In the genomic region with DNA sequence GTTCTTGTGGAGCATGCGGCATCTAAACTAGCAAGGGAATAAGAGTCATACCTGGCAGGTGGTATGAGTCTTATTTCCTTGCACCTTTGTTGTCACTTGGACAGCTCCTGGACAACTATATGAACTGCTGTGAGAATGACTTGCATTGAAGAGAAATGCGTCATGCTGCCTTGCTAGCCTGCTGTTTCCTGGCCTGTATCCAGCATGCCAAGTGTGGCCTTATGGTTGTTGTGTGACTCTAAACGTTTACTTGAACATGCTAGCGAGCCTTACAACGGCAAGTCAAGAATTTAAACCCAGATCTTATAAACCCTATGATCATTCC, we compare ENCODE assay signal across 21 cellular contexts.
A peak's percentile ranks its signal among the peaks of the same experiment; 100 is the strongest.
DNase-seq lines count a peak whose midpoint lies in the region; ATAC-seq, FAIRE-seq and TF ChIP-seq lines count a peak whose summit lies in the region.
"Had no signal": no experiment of that assay in that cellular context is flagged by ENCODE, and none has a peak within 500 bp of the region (broad histone marks: within the 10 kb centered on the region; RNA-seq: fewer than 3 reads in every experiment).

No MANE protein-coding gene starts in this region.

- no peak for TF ChIP-seq RAD21 in HepG2 (CRISPR knock-in tag; IDR thresholded peaks at IDR 0.05)

- no peak for ATAC-seq in HepG2
- ATAC-seq: activated CD8-positive, alpha-beta memory T cell treated with anti-CD3 and anti-CD28 coated beads, Interleukin-2, amount 10 ng/mL, durations not matched to agents 7 days and 5 days; left lung; stimulated activated naive CD8-positive, alpha-beta T cell treated with anti-CD3 and anti-CD28 coated beads, Interleukin-15, Interleukin-2, amounts not matched to agents 100 U/mL and 50 U/mL, for 24 hours had no signal

- no TSS peak for BruUV-seq in HepG2 (replicated peaks; lab: Mats Ljungman, UMichigan)

- intact Hi-C loops in HepG2 (cut with micrococcal nuclease; ENCODE audit: unreplicated experiment) = no loop called here

- CTCF ChIA-PET in HepG2 (lab: Yijun Ruan, JAX; ENCODE audit: low intra/inter-chr PET ratio, low total read pairs) = no interaction called here
- CTCF ChIA-PET in activated naive CD4-positive, alpha-beta T cell treated with anti-CD3 and anti-CD28 coated beads, Interleukin-2, amount 10 ng/mL, durations not matched to agents 7 days and 5 days (lab: Charles Lee) = no interaction called here

- H3K27ac Mint-ChIP-seq in activated naive CD4-positive, alpha-beta T cell treated with anti-CD3 and anti-CD28 coated beads, Interleukin-2, amount 10 ng/mL, durations not matched to agents 7 days and 5 days = no peak overlapping the region
- H3K27ac Mint-ChIP-seq: activated CD8-positive, alpha-beta memory T cell treated with anti-CD3 and anti-CD28 coated beads, Interleukin-2, amount 10 ng/mL, durations not matched to agents 7 days and 5 days had no signal

- no peak overlapping the region for H3K27ac ChIP-seq in HepG2 (ENCODE audit: extremely low read length, insufficient read depth, low read length)
- H3K27ac ChIP-seq: colonic mucosa, epithelial cell of prostate, left lung, Peyer's patch, tibial nerve had no signal

- H3K27me3 Mint-ChIP-seq in activated naive CD4-positive, alpha-beta T cell treated with anti-CD3 and anti-CD28 coated beads, Interleukin-2, amount 10 ng/mL, durations not matched to agents 7 days and 5 days = no peaks in the 10 kb centered on the region
- H3K27me3 Mint-ChIP-seq: activated CD8-positive, alpha-beta memory T cell treated with anti-CD3 and anti-CD28 coated beads, Interleukin-2, amount 10 ng/mL, durations not matched to agents 7 days and 5 days had no signal

- no peak overlapping the region for H3K4me3 ChIP-seq in HepG2 (replicated peaks in 1 of 3; ENCODE audit: insufficient read depth in 1 of 3, low read depth in 2 of 3, low read length in 3 of 3)
- H3K4me3 ChIP-seq: colonic mucosa, left lung, Peyer's patch, tibial nerve had no signal

- H4K20me1 ChIP-seq in HepG2 (ENCODE audit: insufficient read depth, low read length) = no peaks in the 10 kb centered on the region

- H2AFZ ChIP-seq in HepG2 (ENCODE audit: low read length) = no peak overlapping the region

- no peaks in the 10 kb centered on the region for H3K27me3 ChIP-seq in HepG2 (ENCODE audit: control insufficient read depth in 1 of 2, insufficient read depth in 2 of 2, low read length in 2 of 2)
- H3K27me3 ChIP-seq: colonic mucosa, left lung, Peyer's patch, tibial nerve had no signal

- POLR2A ChIA-PET in HepG2 (lab: Yijun Ruan, JAX) = no interaction called here

- peaks cover 2 to 4% of the 10 kb centered on the region in 2 experiments; a peak in 1 of 5 replicates for H3K36me3 ChIP-seq in HepG2 (replicated peaks in 1 of 2; ENCODE audit: control insufficient read depth in 1 of 2, insufficient read depth in 2 of 2, low read length in 2 of 2)
- H3K36me3 ChIP-seq: colonic mucosa had no signal

- in situ Hi-C loops in HepG2 (cut with HindIII; ENCODE audit: extremely low pct_ligation_motif_present, low pct_unique_long_range_greater_than_20kb) = no loop called here

- H3K4me1 Mint-ChIP-seq in activated naive CD4-positive, alpha-beta T cell treated with anti-CD3 and anti-CD28 coated beads, Interleukin-2, amount 10 ng/mL, durations not matched to agents 7 days and 5 days = no peaks in the 10 kb centered on the region
- H3K4me1 Mint-ChIP-seq: activated CD8-positive, alpha-beta memory T cell treated with anti-CD3 and anti-CD28 coated beads, Interleukin-2, amount 10 ng/mL, durations not matched to agents 7 days and 5 days had no signal

- H3K9ac ChIP-seq in HepG2 (ENCODE audit: insufficient read depth, low read depth, low read length) = no peak overlapping the region

- H3K9me3 Mint-ChIP-seq in activated naive CD4-positive, alpha-beta T cell treated with anti-CD3 and anti-CD28 coated beads, Interleukin-2, amount 10 ng/mL, durations not matched to agents 7 days and 5 days = peaks cover 3% of the 10 kb centered on the region

- no peak overlapping the region for H3K4me2 ChIP-seq in HepG2 (ENCODE audit: low read depth, low read length)

- TF ChIP-seq POLR2A in HepG2 (IDR thresholded peaks at IDR 0.05; ENCODE audit: insufficient read depth in 1 of 2, low read depth in 2 of 2, low read length in 2 of 2) = no peak

- TF ChIP-seq EP300 in HepG2 (IDR thresholded peaks at IDR 0.05; ENCODE audit: low read depth in 2 of 2, low read length in 2 of 2) (no peak), HepG2 (CRISPR knock-in tag; IDR thresholded peaks at IDR 0.05; ENCODE audit: borderline replicate concordance) (no peak)

- no peak overlapping the region for H3K4me3 Mint-ChIP-seq in activated naive CD4-positive, alpha-beta T cell treated with anti-CD3 and anti-CD28 coated beads, Interleukin-2, amount 10 ng/mL, durations not matched to agents 7 days and 5 days
- H3K4me3 Mint-ChIP-seq: activated CD8-positive, alpha-beta memory T cell treated with anti-CD3 and anti-CD28 coated beads, Interleukin-2, amount 10 ng/mL, durations not matched to agents 7 days and 5 days had no signal

- TF ChIP-seq CTCF in HepG2 (CRISPR knock-in tag; IDR thresholded peaks at IDR 0.05) = no peak

- H3K4me1 ChIP-seq in HepG2 (ENCODE audit: insufficient read depth, low read length) = peaks cover 13% of the 10 kb centered on the region; the same call in 1 of the 2 replicates
- H3K4me1 ChIP-seq: colonic mucosa, left lung, Peyer's patch, tibial nerve had no signal

- peaks cover 14% of the 10 kb centered on the region for H3K36me3 Mint-ChIP-seq in activated naive CD4-positive, alpha-beta T cell treated with anti-CD3 and anti-CD28 coated beads, Interleukin-2, amount 10 ng/mL, durations not matched to agents 7 days and 5 days

- no peaks in the 10 kb centered on the region for H3K79me2 ChIP-seq in HepG2 (ENCODE audit: insufficient read depth, low read length)

- DNase-seq in NCI-H1092 (lab: John Stamatoyannopoulos, UW) (peak; percentile 0), NCI-H1092 treated with DMSO at 0.1 percent for 48 hours (lab: John Stamatoyannopoulos, UW) (no peak), NCI-H2171 (lab: John Stamatoyannopoulos, UW) (peak; percentile 77), brain pericyte (ENCODE audit: low read depth, low spot score) (peak; percentile 92), non-pigmented ciliary epithelial cell (ENCODE audit: low read depth) (peak; percentile 60), KG1 (lab: John Stamatoyannopoulos, UW) (no peak), HepG2 (ENCODE audit: low spot score) (no peak)
- DNase-seq in activated naive CD4-positive, alpha-beta T cell treated with anti-CD3 and anti-CD28 coated beads, Interleukin-2, amount 10 ng/mL, durations not matched to agents 7 days and 5 days = no peak
- DNase-seq: activated CD4-positive, alpha-beta T cell treated with anti-CD3 and anti-CD28 coated beads for 1 hour; activated CD8-positive, alpha-beta memory T cell treated with anti-CD3 and anti-CD28 coated beads, Interleukin-2, amount 10 ng/mL, durations not matched to agents 7 days and 5 days; colonic mucosa; DMS153; left lung; NCI-H1417 treated with DMSO at 0.1 percent for 48 hours; NCI-H82; Peyer's patch; stimulated activated naive CD8-positive, alpha-beta T cell treated with anti-CD3 and anti-CD28 coated beads, Interleukin-15, Interleukin-2, amounts not matched to agents 100 U/mL and 50 U/mL, for 24 hours; T1000 had no signal

- FAIRE-seq in HepG2 (lab: Jason Lieb, UNC) = no peak
- FAIRE-seq: frontal cortex had no signal

- peaks cover 5% of the 10 kb centered on the region for H3K9me3 ChIP-seq in HepG2 (ENCODE audit: low read length)
- H3K9me3 ChIP-seq: colonic mucosa, Peyer's patch had no signal

- WGBS in HepG2 (ENCODE audit: low lambda C conversion rate) = 78% methylated on average over 5 of the region's 5 CpGs

TF ChIP-seq in HepG2, 621 proteins besides CTCF, POLR2A, EP300 and RAD21 (continues in another document):
- TF ChIP-seq MEF2D (CRISPR knock-in tag; IDR thresholded peaks at IDR 0.05) (no peak), ZNF335 (CRISPR knock-in tag; IDR thresholded peaks at IDR 0.05) (no peak), ATF1 (CRISPR knock-in tag; IDR thresholded peaks at IDR 0.05) (no peak), NFATC3 (CRISPR knock-in tag; IDR thresholded peaks at IDR 0.05) (no peak), THAP7 (CRISPR knock-in tag; IDR thresholded peaks at IDR 0.05) (no peak), CCDC6 (CRISPR knock-in tag; IDR thresholded peaks at IDR 0.05) (no peak), ZSCAN22 (CRISPR knock-in tag; IDR thresholded peaks at IDR 0.05) (no peak)
- TF ChIP-seq, protein P1, sequence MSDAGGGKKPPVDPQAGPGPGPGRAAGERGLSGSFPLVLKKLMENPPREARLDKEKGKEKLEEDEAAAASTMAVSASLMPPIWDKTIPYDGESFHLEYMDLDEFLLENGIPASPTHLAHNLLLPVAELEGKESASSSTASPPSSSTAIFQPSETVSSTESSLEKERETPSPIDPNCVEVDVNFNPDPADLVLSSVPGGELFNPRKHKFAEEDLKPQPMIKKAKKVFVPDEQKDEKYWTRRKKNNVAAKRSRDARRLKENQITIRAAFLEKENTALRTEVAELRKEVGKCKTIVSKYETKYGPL (CRISPR knock-in tag; IDR thresholded peaks at IDR 0.05) = no peak

Comparison
In these comparisons a context has a peak if more than half of its experiments do, and no peak if none do; other contexts are left out.
1. DNase-seq: peak in NCI-H1092 (single experiment), NCI-H2171 (single experiment), brain pericyte (single experiment) and non-pigmented ciliary epithelial cell (single experiment); none in NCI-H1092 treated with DMSO at 0.1 percent for 48 hours (single experiment), KG1 (single experiment), HepG2 (single experiment) and activated naive CD4-positive, alpha-beta T cell treated with anti-CD3 and anti-CD28 coated beads, Interleukin-2, amount 10 ng/mL, durations not matched to agents 7 days and 5 days (single experiment).